In the genomic region with DNA sequence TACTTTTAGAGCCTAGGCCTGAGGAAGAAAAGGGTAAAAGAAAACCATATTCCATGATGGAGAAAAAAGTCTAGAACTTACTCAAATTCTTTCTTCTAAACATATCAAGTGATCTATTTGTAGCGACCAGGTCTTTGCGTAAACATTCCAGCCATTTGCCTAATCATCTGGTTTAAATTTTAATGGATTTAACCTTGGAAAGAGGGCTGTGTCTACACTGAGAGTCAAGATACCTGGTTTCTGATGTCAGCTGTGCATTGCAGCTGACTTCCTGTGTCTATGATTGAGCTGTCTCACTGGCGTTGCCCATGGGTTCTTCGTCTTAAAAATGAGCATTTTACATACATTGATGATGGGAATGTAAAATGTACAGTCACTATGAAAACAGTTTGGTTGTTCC, we compare ENCODE assay signal across 1 cellular context.
A peak's percentile ranks its signal among the peaks of the same experiment; 100 is the strongest.
TF ChIP-seq lines count a peak whose summit lies in the region.

No MANE protein-coding gene starts in this region.

TF ChIP-seq in HepG2, 621 proteins besides CTCF, POLR2A, EP300 and RAD21 (continued from another document and continues in another):
- TF ChIP-seq, protein P1, sequence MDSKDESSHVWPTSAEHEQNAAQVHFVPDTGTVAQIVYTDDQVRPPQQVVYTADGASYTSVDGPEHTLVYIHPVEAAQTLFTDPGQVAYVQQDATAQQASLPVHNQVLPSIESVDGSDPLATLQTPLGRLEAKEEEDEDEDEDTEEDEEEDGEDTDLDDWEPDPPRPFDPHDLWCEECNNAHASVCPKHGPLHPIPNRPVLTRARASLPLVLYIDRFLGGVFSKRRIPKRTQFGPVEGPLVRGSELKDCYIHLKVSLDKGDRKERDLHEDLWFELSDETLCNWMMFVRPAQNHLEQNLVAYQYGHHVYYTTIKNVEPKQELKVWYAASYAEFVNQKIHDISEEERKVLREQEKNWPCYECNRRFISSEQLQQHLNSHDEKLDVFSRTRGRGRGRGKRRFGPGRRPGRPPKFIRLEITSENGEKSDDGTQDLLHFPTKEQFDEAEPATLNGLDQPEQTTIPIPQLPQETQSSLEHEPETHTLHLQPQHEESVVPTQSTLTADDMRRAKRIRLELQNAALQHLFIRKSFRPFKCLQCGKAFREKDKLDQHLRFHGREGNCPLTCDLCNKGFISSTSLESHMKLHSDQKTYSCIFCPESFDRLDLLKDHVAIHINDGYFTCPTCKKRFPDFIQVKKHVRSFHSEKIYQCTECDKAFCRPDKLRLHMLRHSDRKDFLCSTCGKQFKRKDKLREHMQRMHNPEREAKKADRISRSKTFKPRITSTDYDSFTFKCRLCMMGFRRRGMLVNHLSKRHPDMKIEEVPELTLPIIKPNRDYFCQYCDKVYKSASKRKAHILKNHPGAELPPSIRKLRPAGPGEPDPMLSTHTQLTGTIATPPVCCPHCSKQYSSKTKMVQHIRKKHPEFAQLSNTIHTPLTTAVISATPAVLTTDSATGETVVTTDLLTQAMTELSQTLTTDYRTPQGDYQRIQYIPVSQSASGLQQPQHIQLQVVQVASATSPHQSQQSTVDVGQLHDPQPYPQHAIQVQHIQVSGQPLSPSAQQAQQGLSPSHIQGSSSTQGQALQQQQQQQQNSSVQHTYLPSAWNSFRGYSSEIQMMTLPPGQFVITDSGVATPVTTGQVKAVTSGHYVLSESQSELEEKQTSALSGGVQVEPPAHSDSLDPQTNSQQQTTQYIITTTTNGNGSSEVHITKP (CRISPR knock-in tag; IDR thresholded peaks at IDR 0.05; ENCODE audit: low read depth), result 0 out of 2 replicates have a peak, but pooled peaks have one; percentile 35
- TF ChIP-seq, protein P2, sequence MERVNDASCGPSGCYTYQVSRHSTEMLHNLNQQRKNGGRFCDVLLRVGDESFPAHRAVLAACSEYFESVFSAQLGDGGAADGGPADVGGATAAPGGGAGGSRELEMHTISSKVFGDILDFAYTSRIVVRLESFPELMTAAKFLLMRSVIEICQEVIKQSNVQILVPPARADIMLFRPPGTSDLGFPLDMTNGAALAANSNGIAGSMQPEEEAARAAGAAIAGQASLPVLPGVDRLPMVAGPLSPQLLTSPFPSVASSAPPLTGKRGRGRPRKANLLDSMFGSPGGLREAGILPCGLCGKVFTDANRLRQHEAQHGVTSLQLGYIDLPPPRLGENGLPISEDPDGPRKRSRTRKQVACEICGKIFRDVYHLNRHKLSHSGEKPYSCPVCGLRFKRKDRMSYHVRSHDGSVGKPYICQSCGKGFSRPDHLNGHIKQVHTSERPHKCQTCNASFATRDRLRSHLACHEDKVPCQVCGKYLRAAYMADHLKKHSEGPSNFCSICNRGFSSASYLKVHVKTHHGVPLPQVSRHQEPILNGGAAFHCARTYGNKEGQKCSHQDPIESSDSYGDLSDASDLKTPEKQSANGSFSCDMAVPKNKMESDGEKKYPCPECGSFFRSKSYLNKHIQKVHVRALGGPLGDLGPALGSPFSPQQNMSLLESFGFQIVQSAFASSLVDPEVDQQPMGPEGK (CRISPR knock-in tag; IDR thresholded peaks at IDR 0.05), result peak; percentile 35; the same call in 1 of the 2 replicates
- TF ChIP-seq ZNF552 (CRISPR knock-in tag; IDR thresholded peaks at IDR 0.05; ENCODE audit: borderline replicate concordance) (no peak), ZNF136 (CRISPR knock-in tag; IDR thresholded peaks at IDR 0.05; ENCODE audit: low read depth) (no peak), NCOR1 (IDR thresholded peaks at IDR 0.05; ENCODE audit: borderline replicate concordance, low read length) (peak; percentile 83; the same call in 1 of the 2 replicates), MTF2 (CRISPR knock-in tag; IDR thresholded peaks at IDR 0.05; ENCODE audit: borderline replicate concordance) (no peak), DNMT3B (CRISPR knock-in tag; conservative IDR thresholded peaks at IDR 0.05) (no peak), HOXA5 (CRISPR knock-in tag; IDR thresholded peaks at IDR 0.05) (0 out of 2 replicates have a peak, but pooled peaks have one; percentile 40), NFIC (IDR thresholded peaks at IDR 0.05; ENCODE audit: low read length) (peak; percentile 72; the same call in 1 of the 2 replicates), ZSCAN29 (CRISPR knock-in tag; conservative IDR thresholded peaks at IDR 0.05) (peak; percentile 99), ELF3 (CRISPR knock-in tag; IDR thresholded peaks at IDR 0.05) (peak; percentile 89), SKI (IDR thresholded peaks at IDR 0.05; ENCODE audit: partially characterized antibody) (peak; percentile 62), KDM6A (CRISPR knock-in tag; IDR thresholded peaks at IDR 0.05; ENCODE audit: low read depth) (peak; percentile 72), ZNF431 (CRISPR knock-in tag; IDR thresholded peaks at IDR 0.05; ENCODE audit: borderline replicate concordance, low read depth) (no peak; the same call in 1 of the 2 replicates), ZNF3 (CRISPR knock-in tag; IDR thresholded peaks at IDR 0.05) (no peak), MEIS1 (CRISPR knock-in tag; IDR thresholded peaks at IDR 0.05; ENCODE audit: borderline replicate concordance) (peak; percentile 86; the same call in 1 of the 2 replicates), BRD4 (CRISPR knock-in tag; IDR thresholded peaks at IDR 0.05) (no peak; the same call in 1 of the 2 replicates), CEBPB (IDR thresholded peaks at IDR 0.05; ENCODE audit: borderline replicate concordance, low read depth, low read length) (peak; percentile 95), ZNF549 (CRISPR knock-in tag; IDR thresholded peaks at IDR 0.05) (no peak)
- TF ChIP-seq, protein P3, sequence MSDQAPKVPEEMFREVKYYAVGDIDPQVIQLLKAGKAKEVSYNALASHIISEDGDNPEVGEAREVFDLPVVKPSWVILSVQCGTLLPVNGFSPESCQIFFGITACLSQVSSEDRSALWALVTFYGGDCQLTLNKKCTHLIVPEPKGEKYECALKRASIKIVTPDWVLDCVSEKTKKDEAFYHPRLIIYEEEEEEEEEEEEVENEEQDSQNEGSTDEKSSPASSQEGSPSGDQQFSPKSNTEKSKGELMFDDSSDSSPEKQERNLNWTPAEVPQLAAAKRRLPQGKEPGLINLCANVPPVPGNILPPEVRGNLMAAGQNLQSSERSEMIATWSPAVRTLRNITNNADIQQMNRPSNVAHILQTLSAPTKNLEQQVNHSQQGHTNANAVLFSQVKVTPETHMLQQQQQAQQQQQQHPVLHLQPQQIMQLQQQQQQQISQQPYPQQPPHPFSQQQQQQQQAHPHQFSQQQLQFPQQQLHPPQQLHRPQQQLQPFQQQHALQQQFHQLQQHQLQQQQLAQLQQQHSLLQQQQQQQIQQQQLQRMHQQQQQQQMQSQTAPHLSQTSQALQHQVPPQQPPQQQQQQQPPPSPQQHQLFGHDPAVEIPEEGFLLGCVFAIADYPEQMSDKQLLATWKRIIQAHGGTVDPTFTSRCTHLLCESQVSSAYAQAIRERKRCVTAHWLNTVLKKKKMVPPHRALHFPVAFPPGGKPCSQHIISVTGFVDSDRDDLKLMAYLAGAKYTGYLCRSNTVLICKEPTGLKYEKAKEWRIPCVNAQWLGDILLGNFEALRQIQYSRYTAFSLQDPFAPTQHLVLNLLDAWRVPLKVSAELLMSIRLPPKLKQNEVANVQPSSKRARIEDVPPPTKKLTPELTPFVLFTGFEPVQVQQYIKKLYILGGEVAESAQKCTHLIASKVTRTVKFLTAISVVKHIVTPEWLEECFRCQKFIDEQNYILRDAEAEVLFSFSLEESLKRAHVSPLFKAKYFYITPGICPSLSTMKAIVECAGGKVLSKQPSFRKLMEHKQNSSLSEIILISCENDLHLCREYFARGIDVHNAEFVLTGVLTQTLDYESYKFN (CRISPR knock-in tag; conservative IDR thresholded peaks at IDR 0.05), result peak; percentile 94
- TF ChIP-seq, protein P4, sequence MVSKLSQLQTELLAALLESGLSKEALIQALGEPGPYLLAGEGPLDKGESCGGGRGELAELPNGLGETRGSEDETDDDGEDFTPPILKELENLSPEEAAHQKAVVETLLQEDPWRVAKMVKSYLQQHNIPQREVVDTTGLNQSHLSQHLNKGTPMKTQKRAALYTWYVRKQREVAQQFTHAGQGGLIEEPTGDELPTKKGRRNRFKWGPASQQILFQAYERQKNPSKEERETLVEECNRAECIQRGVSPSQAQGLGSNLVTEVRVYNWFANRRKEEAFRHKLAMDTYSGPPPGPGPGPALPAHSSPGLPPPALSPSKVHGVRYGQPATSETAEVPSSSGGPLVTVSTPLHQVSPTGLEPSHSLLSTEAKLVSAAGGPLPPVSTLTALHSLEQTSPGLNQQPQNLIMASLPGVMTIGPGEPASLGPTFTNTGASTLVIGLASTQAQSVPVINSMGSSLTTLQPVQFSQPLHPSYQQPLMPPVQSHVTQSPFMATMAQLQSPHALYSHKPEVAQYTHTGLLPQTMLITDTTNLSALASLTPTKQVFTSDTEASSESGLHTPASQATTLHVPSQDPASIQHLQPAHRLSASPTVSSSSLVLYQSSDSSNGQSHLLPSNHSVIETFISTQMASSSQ (IDR thresholded peaks at IDR 0.05; ENCODE audit: low read depth), result peak; percentile 97
- TF ChIP-seq, protein P4 (CRISPR knock-in tag; IDR thresholded peaks at IDR 0.05; ENCODE audit: borderline replicate concordance), result peak; percentile 98
- TF ChIP-seq, protein P5, sequence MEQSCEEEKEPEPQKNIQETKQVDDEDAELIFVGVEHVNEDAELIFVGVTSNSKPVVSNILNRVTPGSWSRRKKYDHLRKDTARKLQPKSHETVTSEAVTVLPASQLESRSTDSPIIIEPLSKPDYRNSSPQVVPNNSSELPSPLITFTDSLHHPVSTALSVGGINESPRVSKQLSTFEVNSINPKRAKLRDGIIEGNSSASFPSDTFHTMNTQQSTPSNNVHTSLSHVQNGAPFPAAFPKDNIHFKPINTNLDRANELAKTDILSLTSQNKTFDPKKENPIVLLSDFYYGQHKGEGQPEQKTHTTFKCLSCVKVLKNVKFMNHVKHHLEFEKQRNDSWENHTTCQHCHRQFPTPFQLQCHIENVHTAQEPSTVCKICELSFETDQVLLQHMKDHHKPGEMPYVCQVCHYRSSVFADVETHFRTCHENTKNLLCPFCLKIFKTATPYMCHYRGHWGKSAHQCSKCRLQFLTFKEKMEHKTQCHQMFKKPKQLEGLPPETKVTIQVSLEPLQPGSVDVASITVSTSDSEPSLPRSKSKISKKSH (CRISPR knock-in tag; IDR thresholded peaks at IDR 0.05; ENCODE audit: borderline replicate concordance), result no peak
- TF ChIP-seq, protein P6, sequence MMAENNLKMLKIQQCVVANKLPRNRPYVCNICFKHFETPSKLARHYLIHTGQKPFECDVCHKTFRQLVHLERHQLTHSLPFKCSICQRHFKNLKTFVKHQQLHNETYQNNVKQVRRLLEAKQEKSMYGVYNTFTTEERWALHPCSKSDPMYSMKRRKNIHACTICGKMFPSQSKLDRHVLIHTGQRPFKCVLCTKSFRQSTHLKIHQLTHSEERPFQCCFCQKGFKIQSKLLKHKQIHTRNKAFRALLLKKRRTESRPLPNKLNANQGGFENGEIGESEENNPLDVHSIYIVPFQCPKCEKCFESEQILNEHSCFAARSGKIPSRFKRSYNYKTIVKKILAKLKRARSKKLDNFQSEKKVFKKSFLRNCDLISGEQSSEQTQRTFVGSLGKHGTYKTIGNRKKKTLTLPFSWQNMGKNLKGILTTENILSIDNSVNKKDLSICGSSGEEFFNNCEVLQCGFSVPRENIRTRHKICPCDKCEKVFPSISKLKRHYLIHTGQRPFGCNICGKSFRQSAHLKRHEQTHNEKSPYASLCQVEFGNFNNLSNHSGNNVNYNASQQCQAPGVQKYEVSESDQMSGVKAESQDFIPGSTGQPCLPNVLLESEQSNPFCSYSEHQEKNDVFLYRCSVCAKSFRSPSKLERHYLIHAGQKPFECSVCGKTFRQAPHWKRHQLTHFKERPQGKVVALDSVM (CRISPR knock-in tag; IDR thresholded peaks at IDR 0.05), result no peak
- TF ChIP-seq, protein P7, sequence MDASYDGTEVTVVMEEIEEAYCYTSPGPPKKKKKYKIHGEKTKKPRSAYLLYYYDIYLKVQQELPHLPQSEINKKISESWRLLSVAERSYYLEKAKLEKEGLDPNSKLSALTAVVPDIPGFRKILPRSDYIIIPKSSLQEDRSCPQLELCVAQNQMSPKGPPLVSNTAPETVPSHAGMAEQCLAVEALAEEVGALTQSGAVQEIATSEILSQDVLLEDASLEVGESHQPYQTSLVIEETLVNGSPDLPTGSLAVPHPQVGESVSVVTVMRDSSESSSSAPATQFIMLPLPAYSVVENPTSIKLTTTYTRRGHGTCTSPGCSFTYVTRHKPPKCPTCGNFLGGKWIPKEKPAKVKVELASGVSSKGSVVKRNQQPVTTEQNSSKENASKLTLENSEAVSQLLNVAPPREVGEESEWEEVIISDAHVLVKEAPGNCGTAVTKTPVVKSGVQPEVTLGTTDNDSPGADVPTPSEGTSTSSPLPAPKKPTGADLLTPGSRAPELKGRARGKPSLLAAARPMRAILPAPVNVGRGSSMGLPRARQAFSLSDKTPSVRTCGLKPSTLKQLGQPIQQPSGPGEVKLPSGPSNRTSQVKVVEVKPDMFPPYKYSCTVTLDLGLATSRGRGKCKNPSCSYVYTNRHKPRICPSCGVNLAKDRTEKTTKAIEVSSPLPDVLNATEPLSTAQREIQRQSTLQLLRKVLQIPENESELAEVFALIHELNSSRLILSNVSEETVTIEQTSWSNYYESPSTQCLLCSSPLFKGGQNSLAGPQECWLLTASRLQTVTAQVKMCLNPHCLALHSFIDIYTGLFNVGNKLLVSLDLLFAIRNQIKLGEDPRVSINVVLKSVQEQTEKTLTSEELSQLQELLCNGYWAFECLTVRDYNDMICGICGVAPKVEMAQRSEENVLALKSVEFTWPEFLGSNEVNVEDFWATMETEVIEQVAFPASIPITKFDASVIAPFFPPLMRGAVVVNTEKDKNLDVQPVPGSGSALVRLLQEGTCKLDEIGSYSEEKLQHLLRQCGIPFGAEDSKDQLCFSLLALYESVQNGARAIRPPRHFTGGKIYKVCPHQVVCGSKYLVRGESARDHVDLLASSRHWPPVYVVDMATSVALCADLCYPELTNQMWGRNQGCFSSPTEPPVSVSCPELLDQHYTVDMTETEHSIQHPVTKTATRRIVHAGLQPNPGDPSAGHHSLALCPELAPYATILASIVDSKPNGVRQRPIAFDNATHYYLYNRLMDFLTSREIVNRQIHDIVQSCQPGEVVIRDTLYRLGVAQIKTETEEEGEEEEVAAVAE (CRISPR knock-in tag; IDR thresholded peaks at IDR 0.05; ENCODE audit: borderline replicate concordance), result peak; percentile 48; the same call in 1 of the 2 replicates
- TF ChIP-seq, protein P8, sequence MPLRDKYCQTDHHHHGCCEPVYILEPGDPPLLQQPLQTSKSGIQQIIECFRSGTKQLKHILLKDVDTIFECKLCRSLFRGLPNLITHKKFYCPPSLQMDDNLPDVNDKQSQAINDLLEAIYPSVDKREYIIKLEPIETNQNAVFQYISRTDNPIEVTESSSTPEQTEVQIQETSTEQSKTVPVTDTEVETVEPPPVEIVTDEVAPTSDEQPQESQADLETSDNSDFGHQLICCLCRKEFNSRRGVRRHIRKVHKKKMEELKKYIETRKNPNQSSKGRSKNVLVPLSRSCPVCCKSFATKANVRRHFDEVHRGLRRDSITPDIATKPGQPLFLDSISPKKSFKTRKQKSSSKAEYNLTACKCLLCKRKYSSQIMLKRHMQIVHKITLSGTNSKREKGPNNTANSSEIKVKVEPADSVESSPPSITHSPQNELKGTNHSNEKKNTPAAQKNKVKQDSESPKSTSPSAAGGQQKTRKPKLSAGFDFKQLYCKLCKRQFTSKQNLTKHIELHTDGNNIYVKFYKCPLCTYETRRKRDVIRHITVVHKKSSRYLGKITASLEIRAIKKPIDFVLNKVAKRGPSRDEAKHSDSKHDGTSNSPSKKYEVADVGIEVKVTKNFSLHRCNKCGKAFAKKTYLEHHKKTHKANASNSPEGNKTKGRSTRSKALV (CRISPR knock-in tag; IDR thresholded peaks at IDR 0.05), result no peak
